ENCODE assay signal across 1 cellular context in the genomic region with DNA sequence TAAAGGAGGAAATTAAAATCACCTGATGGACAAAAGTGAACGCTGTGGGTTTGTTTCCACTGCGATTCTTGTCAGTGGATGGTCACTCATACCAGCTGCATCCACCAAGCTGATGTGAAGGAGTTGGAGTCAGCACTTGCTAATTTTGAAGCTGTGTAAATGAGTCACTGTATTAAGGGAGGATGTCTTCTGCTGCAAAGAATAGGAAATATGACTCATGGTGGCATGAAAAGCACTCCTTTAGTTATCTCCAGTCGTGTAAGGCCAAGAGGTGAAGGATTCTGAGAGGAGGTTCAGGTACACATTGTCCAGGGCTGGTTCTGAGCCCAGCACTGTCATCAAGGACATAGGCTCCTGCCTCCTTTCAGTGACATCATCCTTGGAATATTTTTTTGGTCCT.
TF ChIP-seq lines count a peak whose summit lies in the region.

No MANE protein-coding gene starts in this region.

TF ChIP-seq in HepG2, 621 proteins besides CTCF, POLR2A, EP300 and RAD21 (continued from another document):
- TF ChIP-seq ZNF318 (CRISPR knock-in tag; IDR thresholded peaks at IDR 0.05): no peak
TF ChIP-seq in HepG2: peak in this region for 1.
